1 cellular context compared by ENCODE assay signal in genomic region chr12:95648990-95649791, GRCh38.
TF ChIP-seq lines count a peak whose summit lies in the region.

No MANE protein-coding gene starts in this region.

TF ChIP-seq in HEK293, 187 proteins besides CTCF, POLR2A, EP300 and RAD21 (continued from another document and continues in another):
- TF ChIP-seq ZBTB10 (tag by site-specific recombination; IDR thresholded peaks at IDR 0.05) (no peak), ZNF513 (tag by site-specific recombination; IDR thresholded peaks at IDR 0.05) (no peak), WT1 (tag by site-specific recombination; IDR thresholded peaks at IDR 0.05) (no peak), HOXC10 (CRISPR knock-in tag; IDR thresholded peaks at IDR 0.05) (no peak), GLIS1 (tag by site-specific recombination; IDR thresholded peaks at IDR 0.05) (peak; percentile 76), ZSCAN16 (tag by site-specific recombination; IDR thresholded peaks at IDR 0.05) (no peak), ZNF600 (tag by site-specific recombination; IDR thresholded peaks at IDR 0.05) (no peak), KLF16 (tag by site-specific recombination; IDR thresholded peaks at IDR 0.05) (no peak), ZSCAN30 (tag by site-specific recombination; IDR thresholded peaks at IDR 0.05) (no peak), YY1 (tag by site-specific recombination; IDR thresholded peaks at IDR 0.05) (no peak), ZSCAN23 (tag by site-specific recombination; IDR thresholded peaks at IDR 0.05) (no peak), ZNF175 (tag by site-specific recombination; IDR thresholded peaks at IDR 0.05) (no peak), ZSCAN4 (tag by site-specific recombination; IDR thresholded peaks at IDR 0.05) (no peak), ZNF580 (tag by site-specific recombination; IDR thresholded peaks at IDR 0.05) (no peak), FEZF1 (tag by site-specific recombination; IDR thresholded peaks at IDR 0.05) (peak; percentile 52), YY2 (tag by site-specific recombination; IDR thresholded peaks at IDR 0.05) (no peak), ZNF768 (tag by site-specific recombination; IDR thresholded peaks at IDR 0.05) (no peak), ZNF610 (tag by site-specific recombination; IDR thresholded peaks at IDR 0.05; ENCODE audit: borderline replicate concordance) (no peak), ZBTB11 (tag by site-specific recombination; conservative IDR thresholded peaks at IDR 0.05; ENCODE audit: low read depth) (no peak), ZNF514 (tag by site-specific recombination; IDR thresholded peaks at IDR 0.05) (no peak), ZNF16 (tag by site-specific recombination; IDR thresholded peaks at IDR 0.05; ENCODE audit: low read depth) (no peak), ZNF623 (tag by site-specific recombination; IDR thresholded peaks at IDR 0.05) (no peak), ZNF121 (tag by site-specific recombination; IDR thresholded peaks at IDR 0.05) (no peak), ZNF791 (tag by site-specific recombination; IDR thresholded peaks at IDR 0.05) (no peak), ZNF76 (tag by site-specific recombination; IDR thresholded peaks at IDR 0.05; ENCODE audit: borderline replicate concordance, low read depth) (no peak), GLI2 (tag by site-specific recombination; IDR thresholded peaks at IDR 0.05; ENCODE audit: borderline replicate concordance, low read depth) (no peak), ZNF391 (tag by site-specific recombination; IDR thresholded peaks at IDR 0.05; ENCODE audit: borderline replicate concordance, low read depth) (no peak), ZNF558 (tag by site-specific recombination; IDR thresholded peaks at IDR 0.05) (no peak), ZNF132 (tag by site-specific recombination; IDR thresholded peaks at IDR 0.05; ENCODE audit: borderline replicate concordance) (no peak), SCRT2 (tag by site-specific recombination; IDR thresholded peaks at IDR 0.05) (no peak), ZXDB (tag by site-specific recombination; IDR thresholded peaks at IDR 0.05) (no peak), ATF2 (tag by site-specific recombination; IDR thresholded peaks at IDR 0.05; ENCODE audit: low read depth) (no peak), BCL11A (tag by site-specific recombination; IDR thresholded peaks at IDR 0.05; ENCODE audit: low read depth) (no peak), ZBTB44 (tag by site-specific recombination; IDR thresholded peaks at IDR 0.05) (peak; percentile 56; the same call in 1 of the 2 replicates), ZNF776 (tag by site-specific recombination; IDR thresholded peaks at IDR 0.05; ENCODE audit: borderline replicate concordance) (no peak), PRDM1 (tag by site-specific recombination; IDR thresholded peaks at IDR 0.05) (peak; percentile 60), PBX3 (CRISPR knock-in tag; IDR thresholded peaks at IDR 0.05) (no peak), ZNF202 (tag by site-specific recombination; IDR thresholded peaks at IDR 0.05; ENCODE audit: borderline replicate concordance) (no peak), ZNF830 (tag by site-specific recombination; IDR thresholded peaks at IDR 0.05; ENCODE audit: low read depth) (no peak), ZNF398 (tag by site-specific recombination; IDR thresholded peaks at IDR 0.05) (no peak), ZNF114 (tag by site-specific recombination; IDR thresholded peaks at IDR 0.05) (no peak), ZNF645 (tag by site-specific recombination; IDR thresholded peaks at IDR 0.05) (no peak), ZNF561 (tag by site-specific recombination; IDR thresholded peaks at IDR 0.05; ENCODE audit: borderline replicate concordance) (peak; percentile 49; the same call in 1 of the 2 replicates), ZNF785 (tag by site-specific recombination; IDR thresholded peaks at IDR 0.05) (no peak), ZNF624 (tag by site-specific recombination; IDR thresholded peaks at IDR 0.05) (no peak), ZFP3 (tag by site-specific recombination; IDR thresholded peaks at IDR 0.05; ENCODE audit: low read depth) (no peak), ZNF274 (IDR thresholded peaks at IDR 0.05; ENCODE audit: low read length) (no peak), ZNF274 (tag by site-specific recombination; IDR thresholded peaks at IDR 0.05; ENCODE audit: borderline replicate concordance) (no peak), ZBTB17 (tag by site-specific recombination; IDR thresholded peaks at IDR 0.05) (peak; percentile 31; the same call in 1 of the 2 replicates), ZNF423 (tag by site-specific recombination; IDR thresholded peaks at IDR 0.05) (no peak)
